9 cellular contexts compared by ENCODE assay signal in the genomic region with DNA sequence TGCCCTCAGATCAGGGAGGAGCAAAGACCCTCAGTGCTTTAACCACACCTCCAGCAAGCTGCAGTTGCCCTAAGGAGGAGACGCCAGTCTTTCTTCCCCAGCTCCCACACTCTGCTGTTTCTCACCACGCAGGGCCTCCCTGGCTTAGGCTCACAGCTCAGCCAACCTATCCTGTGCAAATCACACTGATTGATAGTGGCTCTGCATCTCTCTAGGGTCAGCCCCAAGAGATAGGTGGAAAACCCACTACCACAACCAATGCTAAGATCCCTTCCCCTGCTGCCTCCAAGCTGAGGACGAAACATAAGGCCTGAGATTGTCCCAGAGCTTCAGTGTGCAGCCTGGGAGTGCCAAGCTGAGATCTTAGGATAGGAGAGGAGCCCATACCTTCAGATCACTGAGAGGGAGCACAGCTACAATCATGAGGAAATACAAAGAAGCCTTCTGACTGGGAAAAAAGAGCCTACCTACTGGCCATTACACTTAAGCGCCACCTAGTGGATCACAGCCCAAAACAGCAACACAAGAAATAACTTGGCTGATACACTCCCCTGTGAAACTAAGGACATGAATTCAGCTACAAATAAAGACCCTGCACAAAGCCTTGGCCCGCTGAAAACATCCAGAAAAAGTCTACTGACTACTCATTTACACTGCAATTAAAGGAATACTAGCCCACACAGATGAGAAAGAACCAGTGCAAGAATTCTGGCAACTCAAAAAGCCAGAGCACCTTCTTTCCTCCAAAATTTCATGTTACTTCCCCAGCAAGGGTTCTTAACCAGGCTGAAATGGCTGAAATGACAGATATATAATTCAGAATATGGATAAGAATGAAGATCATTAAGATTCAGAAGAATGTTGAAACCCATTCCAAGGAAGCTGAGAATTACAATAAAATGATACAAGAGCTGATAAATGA.
DNase-seq lines count a peak whose midpoint lies in the region; ATAC-seq and TF ChIP-seq lines count a peak whose summit lies in the region.
"Had no signal": no experiment of that assay in that cellular context is flagged by ENCODE, and none has a peak within 500 bp of the region (broad histone marks: within the 10 kb centered on the region; RNA-seq: fewer than 3 reads in every experiment).

No MANE protein-coding gene starts in this region.

- H3K27me3 ChIP-seq in neural progenitor cell = no peaks in the 10 kb centered on the region

- H3K9me3 Mint-ChIP-seq in neural progenitor cell = no peaks in the 10 kb centered on the region

- no peak overlapping the region for H3K4me2 ChIP-seq in neural progenitor cell

- peak overlapping the region; percentile 96 for H2AFZ ChIP-seq in neural progenitor cell (replicated peaks)

- H3K4me1 ChIP-seq in neural progenitor cell = no peaks in the 10 kb centered on the region

- no peak overlapping the region for H3K27ac ChIP-seq in neural progenitor cell

- ATAC-seq in GM21515 (IDR thresholded peaks at IDR 0.05; ENCODE audit: unreplicated experiment) (peak; percentile 68), HG03139 (IDR thresholded peaks at IDR 0.05; ENCODE audit: unreplicated experiment) (no peak)

- no peak overlapping the region for H3K9ac ChIP-seq in neural progenitor cell

- DNase-seq in SIG-M5 treated with dmso at 0.1 percent for 504 hours (lab: John Stamatoyannopoulos, UW; ENCODE audit: unreplicated experiment) (peak; percentile 84), SIG-M5 (lab: John Stamatoyannopoulos, UW) (no peak), KG1 (lab: John Stamatoyannopoulos, UW) (peak; percentile 28), SK-MEL-5 (ENCODE audit: low read depth, low spot score) (peak; percentile 86), erythroblast (lab: John Stamatoyannopoulos, UW) (peak; percentile 59 to 72), neural progenitor cell (ENCODE audit: low spot score) (peak; percentile 81)

- peak; percentile 78 for TF ChIP-seq CTCF in neural progenitor cell (IDR thresholded peaks at IDR 0.05)

- H3K4me3 ChIP-seq in neural progenitor cell = no peak overlapping the region

- no peaks in the 10 kb centered on the region for H3K4me1 Mint-ChIP-seq in neural progenitor cell
- H3K4me1 Mint-ChIP-seq: central memory CD8-positive, alpha-beta T cell had no signal

- no peak overlapping the region for H3K4me3 Mint-ChIP-seq in neural progenitor cell
- H3K4me3 Mint-ChIP-seq: central memory CD8-positive, alpha-beta T cell had no signal

- H3F3A ChIP-seq in neural progenitor cell (ENCODE audit: low read depth) = no peaks in the 10 kb centered on the region

- no peaks in the 10 kb centered on the region for H3K36me3 ChIP-seq in neural progenitor cell

- H3K36me3 Mint-ChIP-seq in neural progenitor cell = no peaks in the 10 kb centered on the region

- no peaks in the 10 kb centered on the region for H4K20me1 ChIP-seq in neural progenitor cell (ENCODE audit: low read depth)

- no peak for TF ChIP-seq POLR2A in erythroblast (IDR thresholded peaks at IDR 0.05; ENCODE audit: low read length)

- no peak overlapping the region for H3K27ac Mint-ChIP-seq in neural progenitor cell

- peaks cover 2% of the 10 kb centered on the region for H3K27me3 Mint-ChIP-seq in neural progenitor cell (ENCODE audit: insufficient read depth, low read depth)
- H3K27me3 Mint-ChIP-seq: central memory CD8-positive, alpha-beta T cell had no signal

- in situ Hi-C loops in SK-MEL-5 (cut with HindIII; ENCODE audit: low pct_unique_long_range_greater_than_20kb, low sequenced_read_pairs) = no loop called here

- H3K79me2 ChIP-seq in neural progenitor cell (ENCODE audit: low read depth) = no peaks in the 10 kb centered on the region

- no peaks in the 10 kb centered on the region for H3K9me3 ChIP-seq in neural progenitor cell (ENCODE audit: low read depth)
